In the genomic region with DNA sequence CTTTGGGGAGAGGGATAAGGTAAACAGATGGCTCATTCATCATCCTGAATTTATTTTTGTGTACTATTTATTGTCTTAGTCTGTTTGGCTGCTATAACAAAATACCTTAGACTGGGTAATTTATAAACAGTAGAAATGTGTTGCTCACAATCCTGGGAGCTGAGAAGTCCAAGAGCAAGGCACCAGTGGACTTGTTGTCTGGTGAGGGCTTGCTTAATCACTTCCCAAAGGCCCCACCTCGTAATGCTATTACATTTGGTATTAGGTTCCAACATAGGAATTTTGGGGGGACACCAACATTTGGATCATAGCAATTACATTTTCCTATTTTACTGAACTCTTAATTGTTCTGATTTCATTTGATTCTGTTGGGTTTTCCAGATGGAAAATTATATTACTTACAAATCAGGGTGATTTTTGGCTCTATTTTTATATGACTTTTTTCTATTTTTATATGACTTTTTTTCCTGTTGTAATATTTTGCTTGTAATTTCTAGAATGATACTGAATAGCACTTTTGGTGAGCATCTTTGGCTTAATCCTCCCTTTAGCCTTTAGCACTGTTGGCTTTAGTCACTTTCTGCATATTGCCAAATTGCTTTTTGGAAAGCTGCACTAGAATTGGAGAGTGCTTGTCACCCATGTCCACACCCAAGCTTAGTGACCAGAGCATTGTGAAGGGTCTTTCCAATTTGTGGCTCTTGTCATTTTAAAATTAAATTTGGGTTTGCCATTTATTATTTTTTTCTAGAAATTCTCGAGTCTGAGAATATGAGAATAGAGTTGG, we compare ENCODE assay signal across 13 cellular contexts. TPM values are rescaled to one million over a fixed set of nuclear protein-coding genes. Genes with fewer than 3 reads are reported as not detected.
DNase-seq lines count a peak whose midpoint lies in the region; ATAC-seq and TF ChIP-seq lines count a peak whose summit lies in the region.
"Had no signal": no experiment of that assay in that cellular context is flagged by ENCODE, and none has a peak within 500 bp of the region (broad histone marks: within the 10 kb centered on the region; RNA-seq: fewer than 3 reads in every experiment).

No MANE protein-coding gene starts in this region.

- H3K4me2 ChIP-seq in neural progenitor cell = no peak overlapping the region

- no peaks in the 10 kb centered on the region for H3K4me1 Mint-ChIP-seq in neural progenitor cell

- H3K4me3 ChIP-seq in adipocyte (ENCODE audit: low read length) (peak overlapping the region; percentile 33), left ventricle myocardium inferior (no peak overlapping the region), neural progenitor cell (no peak overlapping the region)
- H3K4me3 ChIP-seq: HAP-1 had no signal

- intact Hi-C loops in left ventricle myocardium inferior (cut with micrococcal nuclease) (no loop called here), sciatic nerve (cut with DNase I) (no loop called here)

- no peaks in the 10 kb centered on the region for H3F3A ChIP-seq in neural progenitor cell (ENCODE audit: low read depth)

- no peak overlapping the region for H2AFZ ChIP-seq in neural progenitor cell (replicated peaks)

- H3K27ac Mint-ChIP-seq in neural progenitor cell = no peak overlapping the region
- H3K27ac Mint-ChIP-seq: B cell; CD4-positive, alpha-beta T cell had no signal

- H3K36me3 ChIP-seq in adipocyte (ENCODE audit: control insufficient read depth, insufficient read depth, low read length, severe bottlenecking) (no peaks in the 10 kb centered on the region), left ventricle myocardium inferior (peaks cover 6% of the 10 kb centered on the region), neural progenitor cell (no peaks in the 10 kb centered on the region)

- H3K27ac ChIP-seq in left ventricle myocardium inferior (replicated peaks) = peak overlapping the region; percentile 7
- H3K27ac ChIP-seq in neural progenitor cell = no peak overlapping the region

- peaks cover 2% of the 10 kb centered on the region for H3K27me3 Mint-ChIP-seq in neural progenitor cell (ENCODE audit: insufficient read depth, low read depth)
- H3K27me3 Mint-ChIP-seq: B cell; CD4-positive, alpha-beta T cell had no signal

- H3K4me1 ChIP-seq in adipocyte (ENCODE audit: control insufficient read depth, insufficient read depth, low read length) (peaks cover 39% of the 10 kb centered on the region), left ventricle myocardium inferior (peaks cover 26% of the 10 kb centered on the region), neural progenitor cell (no peaks in the 10 kb centered on the region)
- H3K4me1 ChIP-seq: HAP-1 had no signal

- in situ Hi-C loops in G401 (cut with HindIII; ENCODE audit: low sequenced_read_pairs) = no loop called here

- H3K9ac ChIP-seq in adipocyte (ENCODE audit: low read length) = peak overlapping the region; percentile 46
- H3K9ac ChIP-seq in neural progenitor cell = no peak overlapping the region

- H4K20me1 ChIP-seq in neural progenitor cell (ENCODE audit: low read depth) = peaks cover 2% of the 10 kb centered on the region

- H3K79me2 ChIP-seq in neural progenitor cell (ENCODE audit: low read depth) = peaks cover 72% of the 10 kb centered on the region

- no peak overlapping the region for H3K4me3 Mint-ChIP-seq in neural progenitor cell
- H3K4me3 Mint-ChIP-seq: B cell; CD4-positive, alpha-beta T cell had no signal

- peak; percentile 56 for ATAC-seq in sciatic nerve
- no peak for ATAC-seq in GM21423 (IDR thresholded peaks at IDR 0.05; ENCODE audit: unreplicated experiment)

- no peak for TF ChIP-seq CTCF in left ventricle myocardium inferior (IDR thresholded peaks at IDR 0.05; ENCODE audit: borderline replicate concordance)
- TF ChIP-seq CTCF in neural progenitor cell (IDR thresholded peaks at IDR 0.05) = no peak

- no peaks in the 10 kb centered on the region for H3K27me3 ChIP-seq in adipocyte (replicated peaks; ENCODE audit: control insufficient read depth, insufficient read depth, low read length)
- H3K27me3 ChIP-seq in left ventricle myocardium inferior (ENCODE audit: low read depth) = no peaks in the 10 kb centered on the region
- H3K27me3 ChIP-seq in neural progenitor cell = no peaks in the 10 kb centered on the region

- H3K36me3 Mint-ChIP-seq in neural progenitor cell = peaks cover 41% of the 10 kb centered on the region

- peaks cover 6% of the 10 kb centered on the region for H3K9me3 Mint-ChIP-seq in neural progenitor cell
- H3K9me3 Mint-ChIP-seq: CD4-positive, alpha-beta T cell had no signal

- H3K9me3 ChIP-seq in adipocyte (ENCODE audit: control insufficient read depth, low read length) = no peaks in the 10 kb centered on the region
- H3K9me3 ChIP-seq in left ventricle myocardium inferior (replicated peaks) = no peaks in the 10 kb centered on the region
- no peaks in the 10 kb centered on the region for H3K9me3 ChIP-seq in neural progenitor cell (ENCODE audit: low read depth)
- H3K9me3 ChIP-seq: HAP-1 had no signal

- peak; percentile 53 for DNase-seq in G401 (ENCODE audit: low spot score)
- DNase-seq in adipocyte (ENCODE audit: low read depth) = no peak
- DNase-seq in left ventricle myocardium inferior = no peak
- no peak for DNase-seq in sciatic nerve (ENCODE audit: low spot score)
- DNase-seq in neural progenitor cell (ENCODE audit: low spot score) = no peak
- no peak for DNase-seq in ecto neural progenitor cell (ENCODE audit: low spot score)
- DNase-seq: Calu3; CD4-positive, alpha-beta T cell; DMS 273 treated with DMSO at 0.1 percent for 48 hours; DMS79 had no signal

RNA-seq across cellular contexts. Expression of gene TULP4, which starts 43.7 kb away (rescaled TPM):
- 34.2 and 68.5 TPM in 2 replicates for total RNA-seq in G401 (2014; rRNA removed; shearing (Covaris generic))
- 111 TPM for total RNA-seq in left ventricle myocardium inferior
- 86.1 TPM for total RNA-seq in sciatic nerve
- total RNA-seq in neural progenitor cell (ENCODE audit: low replicate concordance) = 143 and 252 TPM in 2 replicates
